ENCODE assay signal across 18 cellular contexts in the genomic region with DNA sequence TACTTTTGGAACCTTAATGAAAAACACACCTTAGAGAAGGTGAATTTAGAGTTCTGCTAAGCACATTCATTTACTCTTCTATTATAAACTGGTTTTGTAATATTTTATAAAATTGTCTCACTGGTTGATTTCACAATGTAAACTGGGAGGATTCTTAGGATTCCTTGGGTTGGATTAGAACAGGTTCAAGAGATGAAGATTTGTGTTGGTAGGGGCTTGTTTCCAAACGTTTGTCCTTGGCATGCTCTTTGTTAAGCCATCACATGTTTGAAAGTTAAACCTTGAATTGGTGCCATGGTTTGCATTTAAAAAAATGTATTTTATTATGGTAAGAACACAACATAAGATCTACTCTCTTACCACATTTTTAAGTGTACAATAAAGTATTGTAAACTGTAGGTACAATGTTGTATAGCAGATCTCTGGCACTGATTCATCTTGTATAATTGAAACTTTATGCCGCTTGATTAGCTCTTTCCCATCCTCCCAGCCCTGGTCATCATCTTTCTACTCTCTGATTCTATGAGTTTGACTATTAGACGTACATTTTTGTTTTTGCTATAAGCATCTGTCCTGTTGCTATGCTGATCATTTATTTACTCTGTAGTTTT. TPM values are rescaled to one million over a fixed set of nuclear protein-coding genes. Genes with fewer than 3 reads are reported as not detected.
DNase-seq lines count a peak whose midpoint lies in the region; ATAC-seq and TF ChIP-seq lines count a peak whose summit lies in the region.
"Had no signal": no experiment of that assay in that cellular context is flagged by ENCODE, and none has a peak within 500 bp of the region (broad histone marks: within the 10 kb centered on the region; RNA-seq: fewer than 3 reads in every experiment).

No MANE protein-coding gene starts in this region.

- no peak for TF ChIP-seq CTCF in choroid plexus epithelial cell (conservative IDR thresholded peaks at IDR 0.05; ENCODE audit: low read depth, low read length)
- no peak for TF ChIP-seq CTCF in left lung (IDR thresholded peaks at IDR 0.05)
- TF ChIP-seq CTCF in thyroid gland (IDR thresholded peaks at IDR 0.05): no peak

- DNase-seq in NCI-H1092 treated with DMSO at 0.1 percent for 48 hours (lab: John Stamatoyannopoulos, UW): peak; percentile 93
- DNase-seq in NCI-H1092 (lab: John Stamatoyannopoulos, UW): no peak
- DNase-seq in choroid plexus epithelial cell (ENCODE audit: low read depth): peak; percentile 46
- no peak for DNase-seq in left lung
- DNase-seq in thyroid gland: no peak
- no peak for DNase-seq in middle frontal gyrus (ENCODE audit: extremely low spot score, low spot score)
- DNase-seq: 8988T; H7; Kasumi-1; NCI-H1417 treated with DMSO at 0.1 percent for 48 hours; NCI-H2029; NCI-H526; NK-92 treated with Interleukin-12 subunit alpha and Interleukin-12 subunit beta, amount 100 ng/mL, for 24 hours had no signal

- no peak overlapping the region for H3K4me3 ChIP-seq in choroid plexus epithelial cell (ENCODE audit: low read depth, low read length)
- H3K4me3 ChIP-seq in left lung: no peak overlapping the region
- H3K4me3 ChIP-seq in thyroid gland (replicated peaks in 1 of 3): no peak overlapping the region
- H3K4me3 ChIP-seq: BLaER1 treated with 17β-estradiol and CSF1 and Interleukin-3, amounts not matched to agents 10 nM and 100 nM; SJSA1 had no signal

- WGBS in thyroid gland, 2 donors: 63 to 67% methylated on average over 3 of the region's 3 CpGs

- peak overlapping the region; percentile 34 to 68 for H3K27ac ChIP-seq in left lung
- H3K27ac ChIP-seq in thyroid gland: peak overlapping the region in 2 of 3 donors; percentile 1 to 34
- H3K27ac ChIP-seq: BLaER1 treated with 17β-estradiol and CSF1 and Interleukin-3, amounts not matched to agents 10 nM and 100 nM; SJSA1 had no signal

- intact Hi-C loops in left lung (cut with DNase I): no loop called here
- intact Hi-C loops in thyroid gland (cut with DNase I): no loop called here

- no peaks in the 10 kb centered on the region for H3K27me3 ChIP-seq in left lung
- H3K27me3 ChIP-seq in thyroid gland: no peaks in the 10 kb centered on the region
- H3K27me3 ChIP-seq: BLaER1 treated with 17β-estradiol and CSF1 and Interleukin-3, amounts not matched to agents 10 nM and 100 nM; SJSA1 had no signal

- no peak for TF ChIP-seq POLR2A in thyroid gland (IDR thresholded peaks at IDR 0.05)

- ATAC-seq in left lung (no peak), GM21576 (IDR thresholded peaks at IDR 0.05; ENCODE audit: unreplicated experiment) (no peak)
- ATAC-seq in activated CD4-positive, CD25-positive, alpha-beta regulatory T cell treated with anti-CD3 and anti-CD28 coated beads, Interleukin-2, amount 50 U/mL, for 24 hours: no peak
- ATAC-seq: HepG2 had no signal

- H3K36me3 ChIP-seq in left lung: no peaks in the 10 kb centered on the region
- H3K36me3 ChIP-seq in thyroid gland: no peaks in the 10 kb centered on the region
- H3K36me3 ChIP-seq: SJSA1 had no signal

- H3K9me3 ChIP-seq in left lung: no peaks in the 10 kb centered on the region
- H3K9me3 ChIP-seq in thyroid gland: no peaks in the 10 kb centered on the region
- H3K9me3 ChIP-seq: SJSA1 had no signal

- H3K4me1 ChIP-seq in left lung (peaks cover 8 to 11% of the 10 kb centered on the region in 2 donors), thyroid gland (peaks cover 6 to 18% of the 10 kb centered on the region in 2 donors)
- H3K4me1 ChIP-seq: SJSA1 had no signal

RNA-seq across cellular contexts. Expression of a gene that starts 9.6 kb away (rescaled TPM):
- total RNA-seq in left lung (10 to 100 TPM; 69.0 to 71.5 TPM), thyroid gland (100 to 1,000 TPM; 125 to 182 (median 164) TPM)

RNA-seq across cellular contexts. Expression of a gene that starts 9.8 kb away (rescaled TPM):
- total RNA-seq in left lung (1 to 10 TPM; 8.0 to 8.9 TPM), thyroid gland (10 to 100 TPM in 2 of 4 donors, 1 to 10 TPM in 2; 7.3 to 14.5 (median 11.0) TPM)

Comparison
In these comparisons a context has a peak if more than half of its experiments do, and no peak if none do; other contexts are left out.
1. DNase-seq: peak in NCI-H1092 treated with DMSO at 0.1 percent for 48 hours (single experiment) and choroid plexus epithelial cell (single experiment); none in NCI-H1092 (single experiment), left lung (0 of 2), thyroid gland (0 of 2) and middle frontal gyrus (single experiment).